Comparison of ENCODE assay signal across 21 cellular contexts in genomic region chr5:58054018-58054417, GRCh38.
DNase-seq lines count a peak whose midpoint lies in the region; ATAC-seq lines count a peak whose summit lies in the region.
"Had no signal": no experiment of that assay in that cellular context is flagged by ENCODE, and none has a peak within 500 bp of the region (broad histone marks: within the 10 kb centered on the region; RNA-seq: fewer than 3 reads in every experiment).

No MANE protein-coding gene starts in this region.

- ATAC-seq in left ventricle myocardium superior, result no peak
- ATAC-seq: A549, GM12878 had no signal

- peak; percentile 0 for DNase-seq in CD1c-positive myeloid dendritic cell (ENCODE audit: extremely low spot score)
- peak; percentile 0 for DNase-seq in LoVo (ENCODE audit: low spot score)
- DNase-seq in dedifferentiated amniotic fluid mesenchymal stem cell (ENCODE audit: extremely low spot score), result peak; percentile 10
- DNase-seq in medulla oblongata (ENCODE audit: extremely low spot score), result peak; percentile 1
- no peak for DNase-seq in activated CD8-positive, alpha-beta memory T cell treated with anti-CD3 and anti-CD28 coated beads, Interleukin-2, amount 50 U/mL, for 48 hours
- no peak for DNase-seq in left ventricle myocardium superior
- DNase-seq in NCI-H82 treated with DMSO at 0.1 percent for 48 hours (lab: John Stamatoyannopoulos, UW; ENCODE audit: unreplicated experiment), result no peak
- DNase-seq: AML-193; CD4-positive, alpha-beta memory T cell; CD4-positive, CD25-positive, alpha-beta regulatory T cell; CD8-positive, alpha-beta memory T cell; COR-L47; DMS 273 treated with DMSO at 0.1 percent for 48 hours; DMS153; DMS53; DMS79; DND-41; EL; GDM1 had no signal

- intact Hi-C loops in left ventricle myocardium superior (cut with micrococcal nuclease), result no loop called here

Comparison
In these comparisons a context has a peak if more than half of its experiments do, and no peak if none do; other contexts are left out.
1. DNase-seq: peak in CD1c-positive myeloid dendritic cell (single experiment), LoVo (single experiment), dedifferentiated amniotic fluid mesenchymal stem cell (single experiment) and medulla oblongata (single experiment); none in activated CD8-positive, alpha-beta memory T cell treated with anti-CD3 and anti-CD28 coated beads, Interleukin-2, amount 50 U/mL, for 48 hours (single experiment), left ventricle myocardium superior (single experiment) and NCI-H82 treated with DMSO at 0.1 percent for 48 hours (single experiment).